11 cellular contexts compared by ENCODE assay signal in the genomic region with DNA sequence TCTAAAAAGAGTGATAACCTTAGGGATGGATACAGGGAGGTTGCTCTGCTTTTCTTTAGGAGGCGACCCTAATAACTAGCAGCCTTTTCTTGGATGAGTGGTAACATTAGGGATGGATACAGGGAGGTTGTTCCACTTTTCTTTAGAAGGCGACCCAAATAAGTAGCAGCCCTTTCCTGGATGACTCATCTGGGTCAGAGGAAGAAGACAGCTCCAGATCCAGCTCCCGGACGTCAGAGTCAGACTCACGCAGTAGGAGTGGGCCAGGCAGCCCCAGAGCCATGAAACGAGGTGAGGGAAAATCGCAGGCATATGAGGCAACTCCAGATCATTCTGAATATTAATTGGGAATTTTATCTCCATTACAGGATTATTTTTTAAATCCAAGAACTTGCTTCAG. TPM values are rescaled to one million over a fixed set of nuclear protein-coding genes. Genes with fewer than 3 reads are reported as not detected.
DNase-seq lines count a peak whose midpoint lies in the region; FAIRE-seq and TF ChIP-seq lines count a peak whose summit lies in the region.
"Had no signal": no experiment of that assay in that cellular context is flagged by ENCODE, and none has a peak within 500 bp of the region (broad histone marks: within the 10 kb centered on the region; RNA-seq: fewer than 3 reads in every experiment).

No MANE protein-coding gene starts in this region.

- no peak for TF ChIP-seq POLR2A in prostate gland (IDR thresholded peaks at IDR 0.05)

- H3K27ac ChIP-seq in coronary artery, result no peak overlapping the region
- H3K27ac ChIP-seq in prostate gland, result no peak overlapping the region
- H3K27ac ChIP-seq: BLaER1 treated with 17β-estradiol and CSF1 and Interleukin-3, amounts not matched to agents 10 nM and 100 nM had no signal

- H3K27me3 ChIP-seq in prostate gland (replicated peaks; ENCODE audit: insufficient read depth), result no peaks in the 10 kb centered on the region
- H3K27me3 ChIP-seq: BLaER1 treated with 17β-estradiol and CSF1 and Interleukin-3, amounts not matched to agents 10 nM and 100 nM had no signal

- H3K9me3 ChIP-seq in prostate gland, result no peaks in the 10 kb centered on the region
- H3K9me3 ChIP-seq: BLaER1 treated with 17β-estradiol and CSF1 and Interleukin-3, amounts not matched to agents 10 nM and 100 nM had no signal

- H3K4me3 ChIP-seq in coronary artery (no peak overlapping the region), prostate gland (no peak overlapping the region)
- H3K4me3 ChIP-seq: BLaER1 treated with 17β-estradiol and CSF1 and Interleukin-3, amounts not matched to agents 10 nM and 100 nM; skin epidermis had no signal

- 61% methylated on average over 7 of the region's 7 CpGs for WGBS in prostate gland

- DNase-seq in A172 (ENCODE audit: low spot score), result peak; percentile 69
- peak; percentile 41 for DNase-seq in HTR-8/SVneo (ENCODE audit: insufficient read length, low spot score)
- DNase-seq in coronary artery (ENCODE audit: low spot score), result peak; percentile 78
- peak; percentile 17 for DNase-seq in myocyte (ENCODE audit: low read depth)
- no peak for DNase-seq in activated gamma-delta T cell (lab: John Stamatoyannopoulos, UW)
- no peak for DNase-seq in NCI-H2196 treated with DMSO at 0.1 percent for 48 hours (lab: John Stamatoyannopoulos, UW; ENCODE audit: unreplicated experiment)
- DNase-seq in prostate gland (ENCODE audit: low spot score), result no peak
- no peak for DNase-seq in GM13976 (ENCODE audit: low spot score)
- DNase-seq: NK-92 treated with Interleukin-12 subunit alpha and Interleukin-12 subunit beta, amount 100 ng/mL, for 24 hours had no signal

- TF ChIP-seq CTCF in coronary artery (IDR thresholded peaks at IDR 0.05) (no peak), prostate gland (IDR thresholded peaks at IDR 0.05) (no peak), GM13976 (IDR thresholded peaks at IDR 0.05; ENCODE audit: borderline replicate concordance, control extremely low read depth, extremely low read depth, insufficient read depth, missing control alignments) (no peak)

- no peaks in the 10 kb centered on the region for H3K36me3 ChIP-seq in prostate gland
- H3K36me3 ChIP-seq: BLaER1 treated with 17β-estradiol and CSF1 and Interleukin-3, amounts not matched to agents 10 nM and 100 nM had no signal

- in situ Hi-C loops in GM13976 (cut with MboI; ENCODE audit: low sequenced_read_pairs, unreplicated experiment), result no loop called here

- FAIRE-seq in HTR-8/SVneo (lab: Jason Lieb, UNC), result no peak

- no peaks in the 10 kb centered on the region for H3K4me1 ChIP-seq in prostate gland (replicated peaks)

- intact Hi-C loops in prostate gland (cut with DNase I), result no loop called here

RNA-seq across cellular contexts. Expression of a gene that starts 31.0 kb away (rescaled TPM):
- 1.7 and 2.1 TPM in 2 replicates for total RNA-seq in A172 (2014; rRNA removed; shearing (Covaris generic))
- total RNA-seq in myocyte, result 0.24 TPM in 1 of 2 replicates, not detected in the other
- polyA plus RNA-seq in myocyte (2012), result 0.10 TPM
- 1 to 10 TPM in 1 of 2 donors, under 1 TPM in 1; 0.91 to 2.3 TPM for total RNA-seq in prostate gland

Comparison
In these comparisons a context has a peak if more than half of its experiments do, and no peak if none do; other contexts are left out.
1. DNase-seq: peak in A172 (single experiment), HTR-8/SVneo (single experiment), coronary artery (single experiment) and myocyte (single experiment); none in activated gamma-delta T cell (single experiment), NCI-H2196 treated with DMSO at 0.1 percent for 48 hours (single experiment), prostate gland (single experiment) and GM13976 (single experiment).